Comparison of ENCODE assay signal across 1 cellular context in genomic region chr15:38685686-38686339, GRCh38.
A peak's percentile ranks its signal among the peaks of the same experiment; 100 is the strongest.
TF ChIP-seq lines count a peak whose summit lies in the region.

No MANE protein-coding gene starts in this region.

TF ChIP-seq in IMR-90, 13 proteins besides CTCF, POLR2A, EP300 and RAD21:
- TF ChIP-seq MAFK (IDR thresholded peaks at IDR 0.05; ENCODE audit: low read depth, low read length) (peak; percentile 88), BHLHE40 (IDR thresholded peaks at IDR 0.05; ENCODE audit: low read depth, low read length) (no peak)
